Comparison of ENCODE assay signal across 2 cellular contexts in genomic region chr5:83512051-83512745, GRCh38.
TF ChIP-seq lines count a peak whose summit lies in the region.

No MANE protein-coding gene starts in this region.

TF ChIP-seq in SK-N-SH, 30 proteins besides CTCF, POLR2A, EP300 and RAD21 (continued from another document):
- no peak for TF ChIP-seq IRF3 (IDR thresholded peaks at IDR 0.05; ENCODE audit: low read depth, low read length)
- TF ChIP-seq TAF1 (IDR thresholded peaks at IDR 0.05; ENCODE audit: borderline replicate concordance, low read depth, low read length): no peak
- TF ChIP-seq NFIC (IDR thresholded peaks at IDR 0.05; ENCODE audit: borderline replicate concordance): no peak
- TF ChIP-seq, protein P1, sequence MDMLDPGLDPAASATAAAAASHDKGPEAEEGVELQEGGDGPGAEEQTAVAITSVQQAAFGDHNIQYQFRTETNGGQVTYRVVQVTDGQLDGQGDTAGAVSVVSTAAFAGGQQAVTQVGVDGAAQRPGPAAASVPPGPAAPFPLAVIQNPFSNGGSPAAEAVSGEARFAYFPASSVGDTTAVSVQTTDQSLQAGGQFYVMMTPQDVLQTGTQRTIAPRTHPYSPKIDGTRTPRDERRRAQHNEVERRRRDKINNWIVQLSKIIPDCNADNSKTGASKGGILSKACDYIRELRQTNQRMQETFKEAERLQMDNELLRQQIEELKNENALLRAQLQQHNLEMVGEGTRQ (IDR thresholded peaks at IDR 0.05; ENCODE audit: borderline replicate concordance, low read depth, low read length): no peak
- TF ChIP-seq, protein P2, sequence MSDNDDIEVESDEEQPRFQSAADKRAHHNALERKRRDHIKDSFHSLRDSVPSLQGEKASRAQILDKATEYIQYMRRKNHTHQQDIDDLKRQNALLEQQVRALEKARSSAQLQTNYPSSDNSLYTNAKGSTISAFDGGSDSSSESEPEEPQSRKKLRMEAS (IDR thresholded peaks at IDR 0.05; ENCODE audit: low read depth): no peak
- no peak for TF ChIP-seq MXI1 (IDR thresholded peaks at IDR 0.05; ENCODE audit: low read depth, low read length)
- TF ChIP-seq MEF2A (IDR thresholded peaks at IDR 0.05; ENCODE audit: borderline replicate concordance, low read depth): no peak
- TF ChIP-seq FOSL2 (IDR thresholded peaks at IDR 0.05; ENCODE audit: borderline replicate concordance, low read depth): no peak

TF ChIP-seq in SK-N-SH treated with all-trans-retinoic acid at 6 μM for 48 hours, 23 proteins besides CTCF, POLR2A, EP300 and RAD21 (continued from another document):
- TF ChIP-seq POU6F1 (CRISPR knock-in tag; IDR thresholded peaks at IDR 0.05; ENCODE audit: borderline replicate concordance, low read depth) (no peak), RARB (CRISPR knock-in tag; IDR thresholded peaks at IDR 0.05) (no peak), SNAI2 (CRISPR knock-in tag; IDR thresholded peaks at IDR 0.05) (no peak), OSR1 (CRISPR knock-in tag; IDR thresholded peaks at IDR 0.05) (no peak), GLIS3 (CRISPR knock-in tag; IDR thresholded peaks at IDR 0.05) (no peak), ESRRG (CRISPR knock-in tag; IDR thresholded peaks at IDR 0.05) (no peak), ARNTL (CRISPR knock-in tag; IDR thresholded peaks at IDR 0.05; ENCODE audit: borderline replicate concordance, low read depth) (no peak), BACH2 (CRISPR knock-in tag; IDR thresholded peaks at IDR 0.05; ENCODE audit: borderline replicate concordance) (no peak), TSHZ2 (CRISPR knock-in tag; IDR thresholded peaks at IDR 0.05) (no peak), PATZ1 (CRISPR knock-in tag; IDR thresholded peaks at IDR 0.05; ENCODE audit: borderline replicate concordance) (no peak), TOX (CRISPR knock-in tag; IDR thresholded peaks at IDR 0.05; ENCODE audit: borderline replicate concordance) (no peak), ZNF70 (CRISPR knock-in tag; IDR thresholded peaks at IDR 0.05) (no peak), ZFP3 (CRISPR knock-in tag; IDR thresholded peaks at IDR 0.05) (no peak)
- TF ChIP-seq, protein P3, sequence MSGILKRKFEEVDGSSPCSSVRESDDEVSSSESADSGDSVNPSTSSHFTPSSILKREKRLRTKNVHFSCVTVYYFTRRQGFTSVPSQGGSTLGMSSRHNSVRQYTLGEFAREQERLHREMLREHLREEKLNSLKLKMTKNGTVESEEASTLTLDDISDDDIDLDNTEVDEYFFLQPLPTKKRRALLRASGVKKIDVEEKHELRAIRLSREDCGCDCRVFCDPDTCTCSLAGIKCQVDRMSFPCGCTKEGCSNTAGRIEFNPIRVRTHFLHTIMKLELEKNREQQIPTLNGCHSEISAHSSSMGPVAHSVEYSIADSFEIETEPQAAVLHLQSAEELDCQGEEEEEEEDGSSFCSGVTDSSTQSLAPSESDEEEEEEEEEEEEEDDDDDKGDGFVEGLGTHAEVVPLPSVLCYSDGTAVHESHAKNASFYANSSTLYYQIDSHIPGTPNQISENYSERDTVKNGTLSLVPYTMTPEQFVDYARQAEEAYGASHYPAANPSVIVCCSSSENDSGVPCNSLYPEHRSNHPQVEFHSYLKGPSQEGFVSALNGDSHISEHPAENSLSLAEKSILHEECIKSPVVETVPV (CRISPR knock-in tag; IDR thresholded peaks at IDR 0.05): no peak
TF ChIP-seq in SK-N-SH treated with all-trans-retinoic acid at 6 μM for 48 hours: peak in this region for 0.
